In genomic region chr10:132037676-132037975, GRCh38 we compare ENCODE assay signal across 1 cellular context.
TF ChIP-seq lines count a peak whose summit lies in the region.

No MANE protein-coding gene starts in this region.

TF ChIP-seq in GM23338, 12 proteins besides CTCF, POLR2A, EP300 and RAD21 (continued from another document):
- no peak for TF ChIP-seq ZNF462 (CRISPR knock-in tag; IDR thresholded peaks at IDR 0.05)
- TF ChIP-seq REST (IDR thresholded peaks at IDR 0.05; ENCODE audit: unreplicated experiment) = no peak
- TF ChIP-seq ZNF331 (CRISPR knock-in tag; IDR thresholded peaks at IDR 0.05; ENCODE audit: low read depth) = no peak
- no peak for TF ChIP-seq STAT1 (IDR thresholded peaks at IDR 0.05; ENCODE audit: unreplicated experiment)
- no peak for TF ChIP-seq POLR2AphosphoS5 (IDR thresholded peaks at IDR 0.05; ENCODE audit: low read depth)
- no peak for TF ChIP-seq EZH2phosphoT487 (IDR thresholded peaks at IDR 0.05; ENCODE audit: unreplicated experiment)
- TF ChIP-seq JUNB (IDR thresholded peaks at IDR 0.05; ENCODE audit: unreplicated experiment) = no peak
- TF ChIP-seq ZNF114 (CRISPR knock-in tag; IDR thresholded peaks at IDR 0.05) = no peak
- TF ChIP-seq CREB1 (CRISPR knock-in tag; IDR thresholded peaks at IDR 0.05; ENCODE audit: low read depth) = no peak
